1 cellular context compared by ENCODE assay signal in the genomic region with DNA sequence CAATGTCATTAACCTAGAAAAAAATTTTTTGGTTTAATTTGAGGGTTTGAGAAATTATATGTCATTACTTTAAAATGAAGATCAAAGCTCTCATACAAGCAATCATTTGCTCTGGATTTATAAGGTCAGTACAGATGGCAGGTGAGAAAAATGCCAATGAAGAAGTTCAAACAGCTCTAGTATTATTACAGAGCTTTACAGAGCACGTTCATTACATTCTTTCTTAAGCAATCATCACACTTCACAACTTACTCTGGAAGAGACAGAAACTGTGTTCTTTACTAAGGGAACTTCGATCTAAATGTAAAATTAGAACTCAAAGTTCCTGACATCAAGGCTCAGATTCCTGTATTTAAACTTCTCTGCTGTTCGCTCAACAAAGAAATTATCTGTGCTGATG.
TF ChIP-seq lines count a peak whose summit lies in the region.

No MANE protein-coding gene starts in this region.

TF ChIP-seq in IMR-90, 13 proteins besides CTCF, POLR2A, EP300 and RAD21:
- TF ChIP-seq, protein P1, sequence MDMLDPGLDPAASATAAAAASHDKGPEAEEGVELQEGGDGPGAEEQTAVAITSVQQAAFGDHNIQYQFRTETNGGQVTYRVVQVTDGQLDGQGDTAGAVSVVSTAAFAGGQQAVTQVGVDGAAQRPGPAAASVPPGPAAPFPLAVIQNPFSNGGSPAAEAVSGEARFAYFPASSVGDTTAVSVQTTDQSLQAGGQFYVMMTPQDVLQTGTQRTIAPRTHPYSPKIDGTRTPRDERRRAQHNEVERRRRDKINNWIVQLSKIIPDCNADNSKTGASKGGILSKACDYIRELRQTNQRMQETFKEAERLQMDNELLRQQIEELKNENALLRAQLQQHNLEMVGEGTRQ (IDR thresholded peaks at IDR 0.05; ENCODE audit: low read depth, low read length), result no peak
- TF ChIP-seq BHLHE40 (IDR thresholded peaks at IDR 0.05; ENCODE audit: low read depth, low read length), result peak; percentile 43; the same call in 1 of the 2 replicates
TF ChIP-seq in IMR-90: peak in this region for 1.
